1 cellular context compared by ENCODE assay signal in the genomic region with DNA sequence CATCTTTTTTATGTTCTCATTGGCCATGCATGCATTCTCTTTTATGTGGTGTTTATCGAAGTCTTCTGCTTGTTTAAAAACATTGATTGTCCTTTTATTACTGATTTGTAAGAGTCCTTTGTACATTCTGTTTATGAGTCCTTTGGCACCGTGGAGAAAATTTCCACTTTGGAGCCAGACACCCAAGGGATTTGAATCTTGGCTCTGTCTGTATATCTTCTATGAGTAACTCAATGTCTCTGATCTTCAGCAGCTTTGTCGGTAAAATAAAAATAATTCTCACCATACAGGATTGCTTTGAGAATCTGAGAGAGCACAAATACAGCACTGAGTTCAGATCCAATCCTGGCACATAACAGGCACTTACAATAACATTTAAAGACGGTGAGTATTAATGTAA.
TF ChIP-seq lines count a peak whose summit lies in the region.

No MANE protein-coding gene starts in this region.

TF ChIP-seq in GM23338, 12 proteins besides CTCF, POLR2A, EP300 and RAD21 (continued from another document):
- TF ChIP-seq, protein P1, sequence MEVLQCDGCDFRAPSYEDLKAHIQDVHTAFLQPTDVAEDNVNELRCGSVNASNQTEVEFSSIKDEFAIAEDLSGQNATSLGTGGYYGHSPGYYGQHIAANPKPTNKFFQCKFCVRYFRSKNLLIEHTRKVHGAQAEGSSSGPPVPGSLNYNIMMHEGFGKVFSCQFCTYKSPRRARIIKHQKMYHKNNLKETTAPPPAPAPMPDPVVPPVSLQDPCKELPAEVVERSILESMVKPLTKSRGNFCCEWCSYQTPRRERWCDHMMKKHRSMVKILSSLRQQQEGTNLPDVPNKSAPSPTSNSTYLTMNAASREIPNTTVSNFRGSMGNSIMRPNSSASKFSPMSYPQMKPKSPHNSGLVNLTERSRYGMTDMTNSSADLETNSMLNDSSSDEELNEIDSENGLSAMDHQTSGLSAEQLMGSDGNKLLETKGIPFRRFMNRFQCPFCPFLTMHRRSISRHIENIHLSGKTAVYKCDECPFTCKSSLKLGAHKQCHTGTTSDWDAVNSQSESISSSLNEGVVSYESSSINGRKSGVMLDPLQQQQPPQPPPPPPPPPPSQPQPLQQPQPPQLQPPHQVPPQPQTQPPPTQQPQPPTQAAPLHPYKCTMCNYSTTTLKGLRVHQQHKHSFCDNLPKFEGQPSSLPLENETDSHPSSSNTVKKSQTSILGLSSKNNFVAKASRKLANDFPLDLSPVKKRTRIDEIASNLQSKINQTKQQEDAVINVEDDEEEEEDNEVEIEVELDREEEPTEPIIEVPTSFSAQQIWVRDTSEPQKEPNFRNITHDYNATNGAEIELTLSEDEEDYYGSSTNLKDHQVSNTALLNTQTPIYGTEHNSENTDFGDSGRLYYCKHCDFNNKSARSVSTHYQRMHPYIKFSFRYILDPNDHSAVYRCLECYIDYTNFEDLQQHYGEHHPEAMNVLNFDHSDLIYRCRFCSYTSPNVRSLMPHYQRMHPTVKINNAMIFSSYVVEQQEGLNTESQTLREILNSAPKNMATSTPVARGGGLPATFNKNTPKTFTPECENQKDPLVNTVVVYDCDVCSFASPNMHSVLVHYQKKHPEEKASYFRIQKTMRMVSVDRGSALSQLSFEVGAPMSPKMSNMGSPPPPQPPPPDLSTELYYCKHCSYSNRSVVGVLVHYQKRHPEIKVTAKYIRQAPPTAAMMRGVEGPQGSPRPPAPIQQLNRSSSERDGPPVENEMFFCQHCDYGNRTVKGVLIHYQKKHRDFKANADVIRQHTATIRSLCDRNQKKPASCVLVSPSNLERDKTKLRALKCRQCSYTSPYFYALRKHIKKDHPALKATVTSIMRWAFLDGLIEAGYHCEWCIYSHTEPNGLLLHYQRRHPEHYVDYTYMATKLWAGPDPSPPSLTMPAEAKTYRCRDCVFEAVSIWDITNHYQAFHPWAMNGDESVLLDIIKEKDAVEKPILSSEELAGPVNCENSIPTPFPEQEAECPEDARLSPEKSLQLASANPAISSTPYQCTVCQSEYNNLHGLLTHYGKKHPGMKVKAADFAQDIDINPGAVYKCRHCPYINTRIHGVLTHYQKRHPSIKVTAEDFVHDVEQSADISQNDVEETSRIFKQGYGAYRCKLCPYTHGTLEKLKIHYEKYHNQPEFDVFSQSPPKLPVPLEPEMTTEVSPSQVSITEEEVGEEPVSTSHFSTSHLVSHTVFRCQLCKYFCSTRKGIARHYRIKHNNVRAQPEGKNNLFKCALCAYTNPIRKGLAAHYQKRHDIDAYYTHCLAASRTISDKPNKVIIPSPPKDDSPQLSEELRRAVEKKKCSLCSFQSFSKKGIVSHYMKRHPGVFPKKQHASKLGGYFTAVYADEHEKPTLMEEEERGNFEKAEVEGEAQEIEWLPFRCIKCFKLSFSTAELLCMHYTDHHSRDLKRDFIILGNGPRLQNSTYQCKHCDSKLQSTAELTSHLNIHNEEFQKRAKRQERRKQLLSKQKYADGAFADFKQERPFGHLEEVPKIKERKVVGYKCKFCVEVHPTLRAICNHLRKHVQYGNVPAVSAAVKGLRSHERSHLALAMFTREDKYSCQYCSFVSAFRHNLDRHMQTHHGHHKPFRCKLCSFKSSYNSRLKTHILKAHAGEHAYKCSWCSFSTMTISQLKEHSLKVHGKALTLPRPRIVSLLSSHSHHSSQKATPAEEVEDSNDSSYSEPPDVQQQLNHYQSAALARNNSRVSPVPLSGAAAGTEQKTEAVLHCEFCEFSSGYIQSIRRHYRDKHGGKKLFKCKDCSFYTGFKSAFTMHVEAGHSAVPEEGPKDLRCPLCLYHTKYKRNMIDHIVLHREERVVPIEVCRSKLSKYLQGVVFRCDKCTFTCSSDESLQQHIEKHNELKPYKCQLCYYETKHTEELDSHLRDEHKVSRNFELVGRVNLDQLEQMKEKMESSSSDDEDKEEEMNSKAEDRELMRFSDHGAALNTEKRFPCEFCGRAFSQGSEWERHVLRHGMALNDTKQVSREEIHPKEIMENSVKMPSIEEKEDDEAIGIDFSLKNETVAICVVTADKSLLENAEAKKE (CRISPR knock-in tag; IDR thresholded peaks at IDR 0.05), result no peak
- no peak for TF ChIP-seq JUNB (IDR thresholded peaks at IDR 0.05; ENCODE audit: unreplicated experiment)
- TF ChIP-seq STAT1 (IDR thresholded peaks at IDR 0.05; ENCODE audit: unreplicated experiment), result no peak
- no peak for TF ChIP-seq ZNF331 (CRISPR knock-in tag; IDR thresholded peaks at IDR 0.05; ENCODE audit: low read depth)
- no peak for TF ChIP-seq POLR2AphosphoS5 (IDR thresholded peaks at IDR 0.05; ENCODE audit: low read depth)
- no peak for TF ChIP-seq CREB1 (CRISPR knock-in tag; IDR thresholded peaks at IDR 0.05; ENCODE audit: low read depth)
- TF ChIP-seq, protein P2, sequence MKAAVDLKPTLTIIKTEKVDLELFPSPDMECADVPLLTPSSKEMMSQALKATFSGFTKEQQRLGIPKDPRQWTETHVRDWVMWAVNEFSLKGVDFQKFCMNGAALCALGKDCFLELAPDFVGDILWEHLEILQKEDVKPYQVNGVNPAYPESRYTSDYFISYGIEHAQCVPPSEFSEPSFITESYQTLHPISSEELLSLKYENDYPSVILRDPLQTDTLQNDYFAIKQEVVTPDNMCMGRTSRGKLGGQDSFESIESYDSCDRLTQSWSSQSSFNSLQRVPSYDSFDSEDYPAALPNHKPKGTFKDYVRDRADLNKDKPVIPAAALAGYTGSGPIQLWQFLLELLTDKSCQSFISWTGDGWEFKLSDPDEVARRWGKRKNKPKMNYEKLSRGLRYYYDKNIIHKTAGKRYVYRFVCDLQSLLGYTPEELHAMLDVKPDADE (IDR thresholded peaks at IDR 0.05), result no peak
- no peak for TF ChIP-seq EZH2 (IDR thresholded peaks at IDR 0.05; ENCODE audit: low read depth, unreplicated experiment)
- no peak for TF ChIP-seq EZH2phosphoT487 (IDR thresholded peaks at IDR 0.05; ENCODE audit: unreplicated experiment)
- no peak for TF ChIP-seq NANOG (IDR thresholded peaks at IDR 0.05; ENCODE audit: borderline replicate concordance)
